Comparison of ENCODE assay signal across 27 cellular contexts in the genomic region with DNA sequence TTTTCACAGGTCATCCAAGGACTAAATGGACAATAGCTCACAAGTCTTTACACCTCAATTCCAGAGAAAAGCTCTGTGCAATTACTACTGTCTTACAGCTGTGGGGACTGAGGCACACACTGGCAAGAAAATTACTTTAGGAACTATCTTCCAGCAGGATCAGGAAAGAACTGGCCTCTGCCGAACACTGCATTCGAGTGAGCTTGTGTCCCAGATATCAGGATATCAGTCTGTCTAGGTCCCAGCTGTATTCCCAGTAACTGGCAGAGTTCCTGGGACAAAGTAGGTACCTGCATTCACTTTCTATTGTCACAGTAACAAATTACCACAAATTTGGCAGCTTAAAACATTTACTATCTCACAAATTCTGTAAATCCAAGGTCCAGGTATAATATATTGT.
"Had no signal": no experiment of that assay in that cellular context is flagged by ENCODE, and none has a peak within 500 bp of the region (broad histone marks: within the 10 kb centered on the region; RNA-seq: fewer than 3 reads in every experiment).

No MANE protein-coding gene starts in this region.

- H3K4me3 Mint-ChIP-seq: activated CD4-positive, alpha-beta T cell treated with anti-CD3 and anti-CD28 coated beads for 36 hours; activated CD4-positive, alpha-beta T cell treated with anti-CD3 and anti-CD28 coated beads, Interleukin-2, amount 10 ng/mL, durations not matched to agents 7 days and 5 days; activated CD8-positive, alpha-beta T cell treated with anti-CD3 and anti-CD28 coated beads, Interleukin-2, amount 10 ng/mL, durations not matched to agents 7 days and 5 days; activated naive CD4-positive, alpha-beta T cell treated with anti-CD3 and anti-CD28 coated beads for 36 hours; activated T-cell treated with anti-CD3 and anti-CD28 coated beads, Interleukin-2, amount 50 U/mL, for 24 hours had no signal

- H3K4me2 ChIP-seq: KMS-11 had no signal

- DNase-seq: activated CD4-positive, alpha-beta T cell treated with anti-CD3 and anti-CD28 coated beads for 36 hours; activated CD4-positive, alpha-beta T cell treated with anti-CD3 and anti-CD28 coated beads, Interleukin-2, amount 10 ng/mL, durations not matched to agents 7 days and 5 days; activated CD4-positive, alpha-beta T cell treated with anti-CD3 and anti-CD28 coated beads, Interleukin-2, amount 50 U/mL, for 48 hours; activated CD8-positive, alpha-beta T cell treated with anti-CD3 and anti-CD28 coated beads, Interleukin-2, amount 10 ng/mL, durations not matched to agents 7 days and 5 days; activated gamma-delta T cell; activated naive CD4-positive, alpha-beta T cell treated with anti-CD3 and anti-CD28 coated beads for 36 hours; activated T-cell treated with anti-CD3 and anti-CD28 coated beads, Interleukin-2, amount 50 U/mL, for 24 hours; adrenal gland; body of pancreas; cerebellar nuclear complex; MM.1S; MV-4-11; NCI-H1092; NCI-H1436 treated with DMSO at 0.1 percent for 48 hours; NCI-H1694 treated with DMSO at 0.1 percent for 48 hours; NCI-H2029 treated with DMSO at 0.1 percent for 48 hours; NCI-H2107; NCI-H226; NCI-H446 treated with DMSO at 0.1 percent for 48 hours; NCI-H524; OCI-M1; Right ventricle myocardium superior; T1000 had no signal

- H3K4me1 ChIP-seq: adrenal gland, breast epithelium had no signal

- H3K36me3 ChIP-seq: adrenal gland, breast epithelium had no signal

- H3K4me1 Mint-ChIP-seq: activated CD4-positive, alpha-beta T cell treated with anti-CD3 and anti-CD28 coated beads for 36 hours; activated CD4-positive, alpha-beta T cell treated with anti-CD3 and anti-CD28 coated beads, Interleukin-2, amount 10 ng/mL, durations not matched to agents 7 days and 5 days had no signal

- H3K27ac ChIP-seq: adrenal gland, body of pancreas, breast epithelium, KMS-11 had no signal

- H3K27me3 ChIP-seq: adrenal gland, body of pancreas, breast epithelium had no signal

- H3K36me3 Mint-ChIP-seq: activated naive CD4-positive, alpha-beta T cell treated with anti-CD3 and anti-CD28 coated beads, Interleukin-2, amount 50 U/mL, for 72 hours had no signal

- H3K9me3 Mint-ChIP-seq: activated CD4-positive, alpha-beta T cell treated with anti-CD3 and anti-CD28 coated beads, Interleukin-2, amount 10 ng/mL, durations not matched to agents 7 days and 5 days; activated naive CD4-positive, alpha-beta T cell treated with anti-CD3 and anti-CD28 coated beads for 36 hours; activated naive CD4-positive, alpha-beta T cell treated with anti-CD3 and anti-CD28 coated beads, Interleukin-2, amount 50 U/mL, for 72 hours; activated T-cell treated with anti-CD3 and anti-CD28 coated beads, Interleukin-2, amount 50 U/mL, for 24 hours; activated T-helper 2 cell treated with anti-CD3 and anti-CD28 coated beads, Interferon-gamma antibody, Interleukin-2, Interleukin-4, amounts not matched to agents 10 μg/mL and 5 μg/mL and 100 μg/mL, durations not matched to agents 14 hours and 24 hours and 36 hours had no signal

- H3K27ac Mint-ChIP-seq: activated CD4-positive, alpha-beta T cell treated with anti-CD3 and anti-CD28 coated beads for 36 hours; activated CD4-positive, alpha-beta T cell treated with anti-CD3 and anti-CD28 coated beads, Interleukin-2, amount 10 ng/mL, durations not matched to agents 7 days and 5 days; activated CD8-positive, alpha-beta T cell treated with anti-CD3 and anti-CD28 coated beads, Interleukin-2, amount 10 ng/mL, durations not matched to agents 7 days and 5 days; activated naive CD4-positive, alpha-beta T cell treated with anti-CD3 and anti-CD28 coated beads for 36 hours; activated naive CD4-positive, alpha-beta T cell treated with anti-CD3 and anti-CD28 coated beads, Interleukin-2, amount 50 U/mL, for 72 hours; activated T-cell treated with anti-CD3 and anti-CD28 coated beads, Interleukin-2, amount 50 U/mL, for 24 hours; activated T-helper 2 cell treated with anti-CD3 and anti-CD28 coated beads, Interferon-gamma antibody, Interleukin-2, Interleukin-4, amounts not matched to agents 10 μg/mL and 5 μg/mL and 100 μg/mL, durations not matched to agents 14 hours and 24 hours and 36 hours had no signal

- H3K9me3 ChIP-seq: adrenal gland, body of pancreas, breast epithelium had no signal

- H3K4me3 ChIP-seq: adrenal gland, body of pancreas, breast epithelium had no signal

- H3K9ac ChIP-seq: KMS-11 had no signal

- ATAC-seq: activated CD4-positive, alpha-beta T cell treated with anti-CD3 and anti-CD28 coated beads for 36 hours; activated CD8-positive, alpha-beta T cell treated with anti-CD3 and anti-CD28 coated beads, Interleukin-2, amount 10 ng/mL, durations not matched to agents 7 days and 5 days; activated naive CD4-positive, alpha-beta T cell treated with anti-CD3 and anti-CD28 coated beads, Interleukin-2, amount 50 U/mL, for 72 hours; body of pancreas had no signal
